13 cellular contexts compared by ENCODE assay signal in genomic region chr3:177211503-177212277, GRCh38. TPM values are rescaled to one million over a fixed set of nuclear protein-coding genes. Genes with fewer than 3 reads are reported as not detected.
A peak's percentile ranks its signal among the peaks of the same experiment; 100 is the strongest.
DNase-seq lines count a peak whose midpoint lies in the region; ATAC-seq and TF ChIP-seq lines count a peak whose summit lies in the region.
"Had no signal": no experiment of that assay in that cellular context is flagged by ENCODE, and none has a peak within 500 bp of the region (broad histone marks: within the 10 kb centered on the region; RNA-seq: fewer than 3 reads in every experiment).

No MANE protein-coding gene starts in this region.

- H3K4me1 ChIP-seq in CD4-positive, CD25-positive, alpha-beta regulatory T cell (ENCODE audit: control insufficient read depth, insufficient read depth, low read length, poor library complexity, severe bottlenecking) = no peaks in the 10 kb centered on the region
- peaks cover 0 to 18% (median 0%) of the 10 kb centered on the region in 4 donors for H3K4me1 ChIP-seq in Peyer's patch
- H3K4me1 ChIP-seq: ascending aorta had no signal

- peak overlapping the region in 2 of 3 donors; percentile 72 to 87 for H3K27ac Mint-ChIP-seq in CD4-positive, CD25-positive, alpha-beta regulatory T cell
- H3K27ac Mint-ChIP-seq in stimulated activated memory B cell treated with anti-CD40 and anti-IgM and Interleukin-4, amounts not matched to agents 10 μg/mL and 1 μg/mL and 100 μg/mL, for 72 hours = no peak overlapping the region

- no peaks in the 10 kb centered on the region for H3K27me3 Mint-ChIP-seq in CD4-positive, CD25-positive, alpha-beta regulatory T cell
- no peaks in the 10 kb centered on the region for H3K27me3 Mint-ChIP-seq in stimulated activated memory B cell treated with anti-CD40 and anti-IgM and Interleukin-4, amounts not matched to agents 10 μg/mL and 1 μg/mL and 100 μg/mL, for 72 hours

- no peaks in the 10 kb centered on the region for H3K36me3 ChIP-seq in CD4-positive, CD25-positive, alpha-beta regulatory T cell (ENCODE audit: control insufficient read depth, insufficient read depth, low read length)
- H3K36me3 ChIP-seq in Peyer's patch = no peaks in the 10 kb centered on the region
- H3K36me3 ChIP-seq: ascending aorta had no signal

- H3K27ac ChIP-seq in CD4-positive, CD25-positive, alpha-beta regulatory T cell (ENCODE audit: insufficient read depth, low read length, poor library complexity, severe bottlenecking) = peak overlapping the region; percentile 43
- peak overlapping the region in 3 of 4 donors; percentile 47 to 85 (median 78) for H3K27ac ChIP-seq in Peyer's patch
- H3K27ac ChIP-seq: ascending aorta had no signal

- DNase-seq in CD4-positive, CD25-positive, alpha-beta regulatory T cell = peak in 1 of 3 donors; percentile 39
- peak; percentile 82 for DNase-seq in HuH-7 (ENCODE audit: low spot score)
- DNase-seq in Peyer's patch = peak in 2 of 3 donors; percentile 64 to 85
- peak; percentile 78 for DNase-seq in left lobe of liver (ENCODE audit: low spot score)
- no peak for DNase-seq in SW480 (ENCODE audit: low spot score)
- no peak for DNase-seq in kidney glomerular epithelial cell (lab: John Stamatoyannopoulos, UW)
- DNase-seq: NCI-H446 treated with DMSO at 0.1 percent for 48 hours; stimulated activated CD4-positive, alpha-beta T cell treated with anti-CD3 and anti-CD28 coated beads, Interleukin-2, amount 100 ng/mL, for 24 hours; T-helper 2 cell had no signal

- peak in 1 of 2 donors; percentile 11 for TF ChIP-seq POLR2A in Peyer's patch (IDR thresholded peaks at IDR 0.05)

- TF ChIP-seq CTCF in Peyer's patch (IDR thresholded peaks at IDR 0.05) = no peak

- no peaks in the 10 kb centered on the region for H3K27me3 ChIP-seq in CD4-positive, CD25-positive, alpha-beta regulatory T cell (ENCODE audit: control insufficient read depth, insufficient read depth, low read length)
- no peaks in the 10 kb centered on the region for H3K27me3 ChIP-seq in Peyer's patch
- H3K27me3 ChIP-seq: ascending aorta had no signal

- H3K36me3 Mint-ChIP-seq in CD4-positive, CD25-positive, alpha-beta regulatory T cell = no peaks in the 10 kb centered on the region
- H3K36me3 Mint-ChIP-seq in stimulated activated memory B cell treated with anti-CD40 and anti-IgM and Interleukin-4, amounts not matched to agents 10 μg/mL and 1 μg/mL and 100 μg/mL, for 72 hours = no peaks in the 10 kb centered on the region

- no peaks in the 10 kb centered on the region for H3K9me3 ChIP-seq in CD4-positive, CD25-positive, alpha-beta regulatory T cell (ENCODE audit: control insufficient read depth in 2 of 2, low read length in 2 of 2)
- no peaks in the 10 kb centered on the region for H3K9me3 ChIP-seq in Peyer's patch
- H3K9me3 ChIP-seq: ascending aorta had no signal

- H3K4me3 Mint-ChIP-seq in CD4-positive, CD25-positive, alpha-beta regulatory T cell = no peak overlapping the region
- H3K4me3 Mint-ChIP-seq in stimulated activated memory B cell treated with anti-CD40 and anti-IgM and Interleukin-4, amounts not matched to agents 10 μg/mL and 1 μg/mL and 100 μg/mL, for 72 hours = no peak overlapping the region

- H3K4me1 Mint-ChIP-seq in CD4-positive, CD25-positive, alpha-beta regulatory T cell = peaks cover 0 to 21% (median 5%) of the 10 kb centered on the region in 4 donors
- no peaks in the 10 kb centered on the region for H3K4me1 Mint-ChIP-seq in stimulated activated memory B cell treated with anti-CD40 and anti-IgM and Interleukin-4, amounts not matched to agents 10 μg/mL and 1 μg/mL and 100 μg/mL, for 72 hours

- peak in 1 of 2 donors; percentile 24 for ATAC-seq in CD4-positive, CD25-positive, alpha-beta regulatory T cell (ENCODE audit: low read depth in 2 of 2)
- ATAC-seq in left lobe of liver = peak; percentile 84
- no peak for ATAC-seq in activated CD4-positive, CD25-positive, alpha-beta regulatory T cell treated with anti-CD3 and anti-CD28 coated beads, Interleukin-2, amount 50 U/mL, for 24 hours
- ATAC-seq in stimulated activated memory B cell treated with anti-CD40 and anti-IgM and Interleukin-4, amounts not matched to agents 10 μg/mL and 1 μg/mL and 100 μg/mL, for 72 hours = no peak
- ATAC-seq: GM12878 had no signal

- no peaks in the 10 kb centered on the region for H3K9me3 Mint-ChIP-seq in CD4-positive, CD25-positive, alpha-beta regulatory T cell
- H3K9me3 Mint-ChIP-seq in stimulated activated memory B cell treated with anti-CD40 and anti-IgM and Interleukin-4, amounts not matched to agents 10 μg/mL and 1 μg/mL and 100 μg/mL, for 72 hours = no peaks in the 10 kb centered on the region

- H3K4me3 ChIP-seq in CD4-positive, CD25-positive, alpha-beta regulatory T cell (ENCODE audit: low read depth, low read length) = no peak overlapping the region
- H3K4me3 ChIP-seq in Peyer's patch = no peak overlapping the region
- H3K4me3 ChIP-seq: ascending aorta, GM12878 had no signal

RNA-seq across cellular contexts. Expression of gene TBL1XR1, which starts 14.4 kb away (rescaled TPM):
- total RNA-seq in CD4-positive, CD25-positive, alpha-beta regulatory T cell = 146 TPM
- 10 to 100 TPM; 34.0 to 49.0 (median 37.8) TPM for polyA plus RNA-seq in CD4-positive, CD25-positive, alpha-beta regulatory T cell
- total RNA-seq in Peyer's patch (10 to 100 TPM; 40.7 to 81.7 (median 69.4) TPM), left lobe of liver (57.1 TPM)

Comparison
In these comparisons a context has a peak if more than half of its experiments do, and no peak if none do; other contexts are left out.
1. DNase-seq: peak in HuH-7 (single experiment), Peyer's patch (2 of 3) and left lobe of liver (single experiment); none in SW480 (single experiment) and kidney glomerular epithelial cell (single experiment).